13 cellular contexts compared by ENCODE assay signal in the genomic region with DNA sequence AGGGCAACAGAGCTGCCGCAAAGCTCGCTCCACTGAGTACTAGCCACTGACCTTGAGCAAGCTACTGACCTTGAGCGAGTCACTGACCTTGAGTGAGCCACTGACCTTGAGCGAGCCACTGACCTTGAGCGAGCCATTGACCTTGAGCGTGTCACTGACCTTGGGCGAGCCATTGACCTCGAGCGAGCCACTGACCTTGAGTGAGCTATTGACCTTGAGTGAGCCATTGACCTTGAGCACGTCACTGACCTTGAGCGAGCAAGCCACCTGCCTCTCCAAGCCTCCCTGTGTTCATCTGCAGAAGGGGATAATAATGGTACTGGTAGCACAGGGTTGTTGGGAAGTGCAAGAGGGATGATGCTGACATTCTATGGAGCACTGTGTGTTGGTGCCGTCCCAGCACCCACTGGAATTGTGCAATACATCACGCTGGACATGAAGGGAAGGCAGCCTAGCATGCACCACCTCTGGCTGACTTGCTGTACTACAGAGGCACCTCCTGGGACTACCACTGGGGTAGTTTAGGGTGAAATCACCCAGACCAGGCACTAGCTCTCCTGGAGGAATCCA.
DNase-seq lines count a peak whose midpoint lies in the region; ATAC-seq and TF ChIP-seq lines count a peak whose summit lies in the region.
"Had no signal": no experiment of that assay in that cellular context is flagged by ENCODE, and none has a peak within 500 bp of the region (broad histone marks: within the 10 kb centered on the region; RNA-seq: fewer than 3 reads in every experiment).

No MANE protein-coding gene starts in this region.

- no peak for TF ChIP-seq EP300 in gastroesophageal sphincter (IDR thresholded peaks at IDR 0.05)

- H3K36me3 ChIP-seq in A673 (ENCODE audit: insufficient read depth, low read length, poor library complexity, severe bottlenecking) (no peaks in the 10 kb centered on the region), gastroesophageal sphincter (no peaks in the 10 kb centered on the region)
- H3K36me3 ChIP-seq in CD8-positive, alpha-beta T cell (ENCODE audit: insufficient read depth, low read length): no peaks in the 10 kb centered on the region
- H3K36me3 ChIP-seq: thoracic aorta had no signal

- CTCF ChIA-PET in A673 (lab: Charles Lee): no interaction called here
- CTCF ChIA-PET in CD8-positive, alpha-beta T cell (lab: Charles Lee): no interaction called here

- DNase-seq in A673 (ENCODE audit: low spot score): peak; percentile 31
- DNase-seq in RPMI7951 (ENCODE audit: low read depth): peak; percentile 42
- no peak for DNase-seq in activated naive CD4-positive, alpha-beta T cell treated with anti-CD3 and anti-CD28 coated beads, Interleukin-2, amount 50 U/mL, for 16 hours
- DNase-seq in CD8-positive, alpha-beta T cell: no peak
- no peak for DNase-seq in inferior parietal cortex (ENCODE audit: extremely low spot score)
- DNase-seq: activated T-cell treated with anti-CD3 and anti-CD28 coated beads, Interleukin-2, amount 50 U/mL, for 24 hours; DMS79; head of caudate nucleus; NCI-H446 had no signal

- no peaks in the 10 kb centered on the region for H3K4me1 ChIP-seq in A673 (ENCODE audit: insufficient read depth, low read length, poor library complexity, severe bottlenecking)
- peaks cover 0 to 52% (median 12%) of the 10 kb centered on the region in 3 donors for H3K4me1 ChIP-seq in gastroesophageal sphincter
- H3K4me1 ChIP-seq in CD8-positive, alpha-beta T cell (ENCODE audit: insufficient read depth, low read length): no peaks in the 10 kb centered on the region

- POLR2A ChIA-PET in A673 (lab: Charles Lee; ENCODE audit: low non-redundant PET): no interaction called here
- POLR2A ChIA-PET in CD8-positive, alpha-beta T cell (lab: Charles Lee): interaction anchor here (0.6 kb wide), 1 partner anchor 67 kb away, joined by 3 read pairs; no protein-coding TSS in a partner anchor

- no peak overlapping the region for H3K4me3 Mint-ChIP-seq in CD8-positive, alpha-beta T cell
- H3K4me3 Mint-ChIP-seq: activated T-cell treated with anti-CD3 and anti-CD28 coated beads, Interleukin-2, amount 50 U/mL, for 24 hours had no signal

- H3K27ac Mint-ChIP-seq in CD8-positive, alpha-beta T cell: no peak overlapping the region
- H3K27ac Mint-ChIP-seq: activated T-cell treated with anti-CD3 and anti-CD28 coated beads, Interleukin-2, amount 50 U/mL, for 24 hours had no signal

- TF ChIP-seq CTCF in A673 (conservative IDR thresholded peaks at IDR 0.05; ENCODE audit: low read depth, low read length) (0 out of 2 replicates have a peak, but pooled peaks have one; percentile 19), gastroesophageal sphincter (IDR thresholded peaks at IDR 0.05) (peak in 3 of 4 experiments; percentile 35 to 42 (median 40))
- no peak for TF ChIP-seq CTCF in CD8-positive, alpha-beta T cell (IDR thresholded peaks at IDR 0.05)

- no peak for TF ChIP-seq POLR2A in gastroesophageal sphincter (IDR thresholded peaks at IDR 0.05)

- H3K27me3 Mint-ChIP-seq in CD8-positive, alpha-beta T cell (ENCODE audit: low read depth): no peaks in the 10 kb centered on the region
- H3K27me3 Mint-ChIP-seq: activated T-cell treated with anti-CD3 and anti-CD28 coated beads, Interleukin-2, amount 50 U/mL, for 24 hours had no signal

- H3K4me3 ChIP-seq in A673 (ENCODE audit: low read depth, low read length, poor library complexity, severe bottlenecking) (no peak overlapping the region), gastroesophageal sphincter (no peak overlapping the region)
- H3K4me3 ChIP-seq in CD8-positive, alpha-beta T cell (ENCODE audit: low read depth, low read length): no peak overlapping the region
- H3K4me3 ChIP-seq: thoracic aorta had no signal

- intact Hi-C loops in A673 (cut with micrococcal nuclease; ENCODE audit: unreplicated experiment): no loop called here
- intact Hi-C loops in CD8-positive, alpha-beta T cell (cut with DNase I, micrococcal nuclease): no loop called here

- WGBS in gastroesophageal sphincter (ENCODE audit: low coverage in 1 of 2), 2 donors: 100% methylated on average over 2 to 3 of the region's 13 CpGs

- no peaks in the 10 kb centered on the region for H3K36me3 Mint-ChIP-seq in CD8-positive, alpha-beta T cell

- ATAC-seq in GM18868 (IDR thresholded peaks at IDR 0.05; ENCODE audit: unreplicated experiment) (peak; percentile 32), gastroesophageal sphincter (peak; percentile 48), HG03039 (IDR thresholded peaks at IDR 0.05; ENCODE audit: unreplicated experiment) (no peak)
- ATAC-seq in CD8-positive, alpha-beta T cell: no peak

- H3K27ac ChIP-seq in A673 (ENCODE audit: low read depth, low read length, poor library complexity, severe bottlenecking): no peak overlapping the region
- H3K27ac ChIP-seq in gastroesophageal sphincter: peak overlapping the region in 3 of 4 donors; percentile 17 to 84 (median 17)
- no peak overlapping the region for H3K27ac ChIP-seq in CD8-positive, alpha-beta T cell (ENCODE audit: low read depth, low read length)
- H3K27ac ChIP-seq: thoracic aorta had no signal

- H3K27me3 ChIP-seq in A673 (replicated peaks; ENCODE audit: insufficient read depth, low read depth, low read length, poor library complexity) (no peaks in the 10 kb centered on the region), gastroesophageal sphincter (no peaks in the 10 kb centered on the region)
- no peaks in the 10 kb centered on the region for H3K27me3 ChIP-seq in CD8-positive, alpha-beta T cell (ENCODE audit: insufficient read depth, low read length)

- H3K9me3 Mint-ChIP-seq in CD8-positive, alpha-beta T cell: no peaks in the 10 kb centered on the region
- H3K9me3 Mint-ChIP-seq: activated T-cell treated with anti-CD3 and anti-CD28 coated beads, Interleukin-2, amount 50 U/mL, for 24 hours had no signal

- BruUV-seq in A673 (replicated peaks; lab: Mats Ljungman, UMichigan): no TSS peak

- no peaks in the 10 kb centered on the region for H3K4me1 Mint-ChIP-seq in CD8-positive, alpha-beta T cell (ENCODE audit: low read depth)

- H3K9me3 ChIP-seq in A673 (ENCODE audit: low read depth, low read length, poor library complexity, severe bottlenecking) (no peaks in the 10 kb centered on the region), gastroesophageal sphincter (no peaks in the 10 kb centered on the region)
- no peaks in the 10 kb centered on the region for H3K9me3 ChIP-seq in CD8-positive, alpha-beta T cell (ENCODE audit: low read length)
- H3K9me3 ChIP-seq: thoracic aorta had no signal

Comparison
In these comparisons a context has a peak if more than half of its experiments do, and no peak if none do; other contexts are left out.
1. DNase-seq: peak in A673 (single experiment) and RPMI7951 (single experiment); none in activated naive CD4-positive, alpha-beta T cell treated with anti-CD3 and anti-CD28 coated beads, Interleukin-2, amount 50 U/mL, for 16 hours (single experiment), CD8-positive, alpha-beta T cell (0 of 7) and inferior parietal cortex (single experiment).
2. H3K27ac ChIP-seq: peak in gastroesophageal sphincter (3 of 4); none in A673 (single experiment) and CD8-positive, alpha-beta T cell (single experiment).
3. ATAC-seq: peak in GM18868 (single experiment) and gastroesophageal sphincter (single experiment); none in CD8-positive, alpha-beta T cell (single experiment) and HG03039 (single experiment).